33 cellular contexts compared by ENCODE assay signal in the genomic region with DNA sequence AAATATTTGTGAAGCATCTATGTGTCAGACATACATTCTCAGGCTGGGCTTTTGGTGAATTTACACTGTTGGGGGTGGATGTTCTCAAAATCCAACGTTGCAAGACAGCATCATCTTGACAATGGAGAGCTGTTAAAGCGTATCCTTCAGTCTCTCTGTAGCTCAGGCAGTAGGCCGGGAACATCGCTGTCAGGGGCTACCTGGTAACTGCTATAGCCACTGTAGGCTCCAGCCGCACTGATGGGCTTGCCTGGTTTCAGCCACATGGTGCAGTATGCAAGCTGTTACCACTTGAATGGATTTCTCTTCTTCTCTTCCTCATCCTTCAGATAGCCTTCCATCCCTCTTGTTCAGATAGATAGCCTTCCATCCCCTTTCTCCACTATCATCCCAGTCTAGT. TPM values are rescaled to one million over a fixed set of nuclear protein-coding genes. Genes with fewer than 3 reads are reported as not detected.
"Had no signal": no experiment of that assay in that cellular context is flagged by ENCODE, and none has a peak within 500 bp of the region (broad histone marks: within the 10 kb centered on the region; RNA-seq: fewer than 3 reads in every experiment).

No MANE protein-coding gene starts in this region.

- H3K27me3 ChIP-seq: ascending aorta, cardiac muscle cell had no signal

- DNase-seq: activated B cell treated with CpG ODN at 0.5 μM for 24 hours; activated CD4-positive, alpha-beta memory T cell treated with anti-CD3 and anti-CD28 coated beads for 36 hours; activated CD4-positive, alpha-beta T cell treated with anti-CD3 and anti-CD28 coated beads for 4 hours; activated CD4-positive, alpha-beta T cell treated with anti-CD3 and anti-CD28 coated beads, Interleukin-2, amount 10 ng/mL, durations not matched to agents 24 days and 14 days; activated CD4-positive, alpha-beta T cell treated with anti-CD3 and anti-CD28 coated beads, Interleukin-2, amount 50 U/mL, for 1 hour; activated CD4-positive, alpha-beta T cell treated with anti-CD3 and anti-CD28 coated beads, Interleukin-2, amount 50 U/mL, for 4 hours; activated CD4-positive, CD25-positive, alpha-beta regulatory T cell treated with anti-CD3 and anti-CD28 coated beads, Interleukin-2, amount 50 U/mL, for 72 hours; activated CD8-positive, alpha-beta memory T cell treated with anti-CD3 and anti-CD28 coated beads, Interleukin-2, amount 50 U/mL, for 4 hours; activated CD8-positive, alpha-beta T cell treated with anti-CD3 and anti-CD28 coated beads for 36 hours; activated effector memory CD4-positive, alpha-beta T cell treated with anti-CD3 and anti-CD28 coated beads, Interleukin-2, amount 50 U/mL, for 16 hours; activated gamma-delta T cell treated with Interleukin-2 at 50 U/mL for 16 hours; activated naive CD4-positive, alpha-beta T cell; activated naive CD4-positive, alpha-beta T cell treated with anti-CD3 and anti-CD28 coated beads for 36 hours; activated naive CD4-positive, alpha-beta T cell treated with anti-CD3 and anti-CD28 coated beads, Interleukin-2, amount 50 U/mL, for 16 hours; activated naive CD8-positive, alpha-beta T cell treated with anti-CD3 and anti-CD28 coated beads, Interleukin-2, amount 10 ng/mL, durations not matched to agents 7 days and 5 days; activated naive CD8-positive, alpha-beta T cell treated with anti-CD3 and anti-CD28 coated beads, Interleukin-2, amount 50 U/mL, for 24 hours; activated T-cell treated with anti-CD3 and anti-CD28 coated beads for 4 hours; activated T-cell treated with anti-CD3 and anti-CD28 coated beads, Interleukin-2, amount 50 U/mL, for 1 hour; activated T-cell treated with anti-CD3 and anti-CD28 coated beads, Interleukin-2, amount 50 U/mL, for 4 hours; activated T-cell treated with anti-CD3 and anti-CD28 coated beads, Interleukin-2, amount 50 U/mL, for 72 hours; anterior cingulate cortex; caudate nucleus; cerebellar nuclear complex; T-helper 2 cell; T-helper 9 cell had no signal

- ATAC-seq: activated CD8-positive, alpha-beta T cell treated with anti-CD3 and anti-CD28 coated beads for 36 hours; activated naive CD4-positive, alpha-beta T cell treated with anti-CD3 and anti-CD28 coated beads, Interleukin-2, amount 50 U/mL, for 72 hours; activated naive CD8-positive, alpha-beta T cell treated with anti-CD3 and anti-CD28 coated beads, Interleukin-2, amount 50 U/mL, for 24 hours; activated T-cell treated with anti-CD3 and anti-CD28 coated beads, Interleukin-2, amount 50 U/mL, for 4 hours; activated T-cell treated with anti-CD3 and anti-CD28 coated beads, Interleukin-2, amount 50 U/mL, for 72 hours; activated T-helper 17 cell treated with anti-CD3 and anti-CD28 coated beads, Interleukin-2, amount 50 U/mL, for 72 hours had no signal

- H3K4me3 ChIP-seq: ascending aorta, cardiac muscle cell had no signal

- H3K27ac ChIP-seq: ascending aorta, cardiac muscle cell, VCaP had no signal

- H3K9me3 ChIP-seq: ascending aorta had no signal

- H3K4me1 ChIP-seq: ascending aorta had no signal

- H3K36me3 ChIP-seq: ascending aorta, cardiac muscle cell had no signal

RNA-seq across cellular contexts. Expression of a gene that starts 51.7 kb away (rescaled TPM):
- total RNA-seq: activated B cell treated with CpG ODN at 0.5 μM for 24 hours; activated CD4-positive, alpha-beta memory T cell treated with anti-CD3 and anti-CD28 coated beads for 36 hours; activated CD8-positive, alpha-beta memory T cell treated with anti-CD3 and anti-CD28 coated beads for 36 hours; activated CD8-positive, alpha-beta T cell treated with anti-CD3 and anti-CD28 coated beads for 36 hours; activated naive CD4-positive, alpha-beta T cell treated with anti-CD3 and anti-CD28 coated beads for 36 hours; activated naive CD4-positive, alpha-beta T cell treated with anti-CD3 and anti-CD28 coated beads, Interleukin-2, amount 50 U/mL, for 72 hours; activated naive CD8-positive, alpha-beta T cell treated with anti-CD3 and anti-CD28 coated beads, Interleukin-2, amount 10 ng/mL, durations not matched to agents 7 days and 5 days; activated T-cell treated with anti-CD3 and anti-CD28 coated beads, Interleukin-2, amount 50 U/mL, for 72 hours; activated T-helper 1 cell treated with anti-CD3 and anti-CD28 coated beads, Interleukin-12 subunit alpha, Interleukin-12 subunit beta, Interleukin-2, Interleukin-4 antibody, amounts not matched to agents 30 ng/mL and 10 ng/mL and 1 ng/mL, durations not matched to agents 14 hours and 24 hours and 36 hours; activated T-helper 17 cell treated with anti-CD3 and anti-CD28 coated beads, Interleukin-2, amount 50 U/mL, for 72 hours; bronchial epithelial cell had no signal
